Comparison of ENCODE assay signal across 1 cellular context in genomic region chr14:65226824-65227604, GRCh38.
TF ChIP-seq lines count a peak whose summit lies in the region.

No MANE protein-coding gene starts in this region.

TF ChIP-seq in Ishikawa, 13 proteins besides CTCF, POLR2A, EP300 and RAD21 (continued from another document):
- TF ChIP-seq REST (IDR thresholded peaks at IDR 0.05; ENCODE audit: low read depth): no peak
- no peak for TF ChIP-seq MAX (IDR thresholded peaks at IDR 0.05)
- no peak for TF ChIP-seq TAF1 (IDR thresholded peaks at IDR 0.05; ENCODE audit: low read depth)
